Comparison of ENCODE assay signal across 7 cellular contexts in genomic region chr6:156757849-156758248, GRCh38.
"Had no signal": no experiment of that assay in that cellular context is flagged by ENCODE, and none has a peak within 500 bp of the region (broad histone marks: within the 10 kb centered on the region; RNA-seq: fewer than 3 reads in every experiment).

No MANE protein-coding gene starts in this region.

- H3K4me3 Mint-ChIP-seq: GM23338, H9 had no signal

- ATAC-seq: GM23338 had no signal

- DNase-seq: H9, HCEC 1CT, IMR-90 had no signal

- H3K9me3 Mint-ChIP-seq: GM23338, H9 had no signal

- H3K27ac Mint-ChIP-seq: GM23338, H9 had no signal

- FAIRE-seq: H1, H54, HTR-8/SVneo had no signal

- H3K4me2 ChIP-seq: GM23338 had no signal

- H2AFZ ChIP-seq: GM23338 had no signal

- H3K4me3 ChIP-seq: GM23338 had no signal
